Comparison of ENCODE assay signal across 10 cellular contexts in the genomic region with DNA sequence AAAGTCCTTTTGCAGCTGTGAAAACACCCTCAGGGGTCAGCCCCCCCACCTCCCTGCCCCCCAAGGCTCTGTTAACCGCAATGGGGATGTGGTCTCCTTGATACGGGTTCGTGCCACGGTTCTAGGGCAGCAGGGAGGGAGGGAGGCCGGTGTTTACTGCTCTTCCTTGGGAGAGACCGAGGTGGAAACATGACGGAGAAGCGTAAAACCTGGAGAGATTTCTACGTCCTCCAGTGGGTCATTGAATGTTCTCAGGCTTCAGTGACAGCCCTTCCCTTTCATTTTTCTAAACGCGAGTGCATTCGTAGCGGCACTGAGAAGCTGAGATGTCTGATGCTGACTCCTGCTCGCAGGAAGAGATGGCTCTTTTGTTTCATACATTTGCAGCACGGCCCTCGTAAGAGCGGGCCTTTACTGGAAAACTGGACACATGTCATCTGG. TPM values are rescaled to one million over a fixed set of nuclear protein-coding genes. Genes with fewer than 3 reads are reported as not detected.
A peak's percentile ranks its signal among the peaks of the same experiment; 100 is the strongest.
DNase-seq lines count a peak whose midpoint lies in the region; ATAC-seq and TF ChIP-seq lines count a peak whose summit lies in the region.
"Had no signal": no experiment of that assay in that cellular context is flagged by ENCODE, and none has a peak within 500 bp of the region (broad histone marks: within the 10 kb centered on the region; RNA-seq: fewer than 3 reads in every experiment).

No MANE protein-coding gene starts in this region.

- no peak overlapping the region for H3K27ac ChIP-seq in left ventricle myocardium inferior (replicated peaks)

- peaks cover 81% of the 10 kb centered on the region for H3K27me3 ChIP-seq in left ventricle myocardium inferior (ENCODE audit: low read depth)

- no peak for ATAC-seq in GM18498 (IDR thresholded peaks at IDR 0.05; ENCODE audit: unreplicated experiment)

- H3K9me3 ChIP-seq in left ventricle myocardium inferior (replicated peaks), result peaks cover 7% of the 10 kb centered on the region
- H3K9me3 ChIP-seq: HAP-1 had no signal

- H3K4me3 ChIP-seq in left ventricle myocardium inferior, result peak overlapping the region; percentile 41
- H3K4me3 ChIP-seq: HAP-1 had no signal

- no peak for DNase-seq in left ventricle myocardium inferior
- DNase-seq in cardiac septum (ENCODE audit: low spot score), result no peak
- peak; percentile 19 for DNase-seq in astrocyte of the hippocampus (ENCODE audit: low read depth, low spot score)
- peak; percentile 56 for DNase-seq in midbrain (lab: John Stamatoyannopoulos, UW)
- DNase-seq in SKM-1 treated with dmso at 0.1 percent for 144 hours (lab: John Stamatoyannopoulos, UW; ENCODE audit: unreplicated experiment), result no peak
- no peak for DNase-seq in HK-2 (ENCODE audit: unreplicated experiment)
- DNase-seq in stimulated activated naive CD4-positive, alpha-beta T cell treated with Interleukin-2 at 50 U/mL for 16 hours (lab: John Stamatoyannopoulos, UW), result no peak
- DNase-seq: T-helper 1 cell had no signal

- intact Hi-C loops in left ventricle myocardium inferior (cut with micrococcal nuclease), result no loop called here
- intact Hi-C loops in cardiac septum (cut with DNase I), result no loop called here

- peaks cover 16% of the 10 kb centered on the region for H3K4me1 ChIP-seq in left ventricle myocardium inferior
- H3K4me1 ChIP-seq: HAP-1 had no signal

- no peaks in the 10 kb centered on the region for H3K36me3 ChIP-seq in left ventricle myocardium inferior
- H3K36me3 ChIP-seq: HAP-1 had no signal

- TF ChIP-seq CTCF in left ventricle myocardium inferior (IDR thresholded peaks at IDR 0.05; ENCODE audit: borderline replicate concordance), result no peak

RNA-seq across cellular contexts. Expression of a gene that starts 40.5 kb away (rescaled TPM):
- total RNA-seq in left ventricle myocardium inferior (23.9 TPM), cardiac septum (34.4 TPM)

Comparison
In these comparisons a context has a peak if more than half of its experiments do, and no peak if none do; other contexts are left out.
1. DNase-seq: peak in astrocyte of the hippocampus (single experiment) and midbrain (single experiment); none in left ventricle myocardium inferior (single experiment), cardiac septum (single experiment), SKM-1 treated with dmso at 0.1 percent for 144 hours (single experiment), HK-2 (single experiment) and stimulated activated naive CD4-positive, alpha-beta T cell treated with Interleukin-2 at 50 U/mL for 16 hours (single experiment).